ENCODE assay signal across 14 cellular contexts in the genomic region with DNA sequence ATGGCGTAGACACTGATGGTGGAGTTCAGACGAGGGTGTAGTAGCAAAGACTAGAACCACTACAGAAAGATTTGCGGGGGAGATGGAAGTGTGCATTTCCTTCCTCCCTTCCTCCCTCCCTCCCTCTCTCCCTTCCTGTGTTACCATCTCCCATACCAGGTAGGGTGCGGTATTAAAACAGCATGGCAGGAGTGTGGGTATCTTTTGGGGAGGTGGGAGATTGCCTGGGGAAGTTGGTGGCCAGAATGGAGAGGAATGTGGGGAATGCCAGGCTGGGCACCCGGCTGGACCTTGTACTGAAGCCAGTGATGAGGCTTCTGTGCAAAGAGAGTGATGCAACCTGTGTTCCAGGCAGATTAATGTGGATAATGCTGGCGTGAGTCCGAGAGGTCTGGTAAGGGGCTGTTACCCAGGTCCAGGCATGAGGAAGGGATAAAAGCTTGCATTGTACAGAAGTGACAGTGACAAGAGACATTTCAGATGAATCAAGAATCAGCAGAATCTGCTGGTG. TPM values are rescaled to one million over a fixed set of nuclear protein-coding genes. Genes with fewer than 3 reads are reported as not detected.
DNase-seq lines count a peak whose midpoint lies in the region; ATAC-seq and TF ChIP-seq lines count a peak whose summit lies in the region.
"Had no signal": no experiment of that assay in that cellular context is flagged by ENCODE, and none has a peak within 500 bp of the region (broad histone marks: within the 10 kb centered on the region; RNA-seq: fewer than 3 reads in every experiment).

No MANE protein-coding gene starts in this region.

- TF ChIP-seq POLR2A in spleen (IDR thresholded peaks at IDR 0.05), result no peak

- H3K4me3 ChIP-seq in OCI-LY7 (ENCODE audit: low read depth, low read length, poor library complexity, severe bottlenecking) (no peak overlapping the region), epithelial cell of proximal tubule (ENCODE audit: low read depth, low read length) (no peak overlapping the region), spleen (peak overlapping the region in 1 of 8 donors; percentile 42)
- H3K4me3 ChIP-seq: psoas muscle, testis had no signal

- peaks cover 12% of the 10 kb centered on the region for H3K9me3 Mint-ChIP-seq in activated CD4-positive, alpha-beta T cell treated with anti-CD3 and anti-CD28 coated beads, Interleukin-2, amount 10 ng/mL, durations not matched to agents 7 days and 5 days

- H3K79me2 ChIP-seq in OCI-LY7 (ENCODE audit: insufficient read depth, low read depth, low read length), result no peaks in the 10 kb centered on the region

- peaks cover 9% of the 10 kb centered on the region for H3K36me3 Mint-ChIP-seq in activated CD4-positive, alpha-beta T cell treated with anti-CD3 and anti-CD28 coated beads, Interleukin-2, amount 10 ng/mL, durations not matched to agents 7 days and 5 days (ENCODE audit: low read depth)

- H3K9me3 ChIP-seq in OCI-LY7 (ENCODE audit: low read length), result no peaks in the 10 kb centered on the region
- no peaks in the 10 kb centered on the region for H3K9me3 ChIP-seq in spleen
- H3K9me3 ChIP-seq: psoas muscle, testis had no signal

- TF ChIP-seq CTCF in OCI-LY7 (conservative IDR thresholded peaks at IDR 0.05; ENCODE audit: low read length), result no peak
- TF ChIP-seq CTCF in epithelial cell of proximal tubule (conservative IDR thresholded peaks at IDR 0.05; ENCODE audit: low read depth, low read length), result no peak
- TF ChIP-seq CTCF in spleen (IDR thresholded peaks at IDR 0.05 in 8 of 11, conservative IDR thresholded peaks at IDR 0.05 in 3 of 11), result no peak

- H3K4me1 Mint-ChIP-seq in activated CD4-positive, alpha-beta T cell treated with anti-CD3 and anti-CD28 coated beads, Interleukin-2, amount 10 ng/mL, durations not matched to agents 7 days and 5 days, result peaks cover 74% of the 10 kb centered on the region

- H3K4me3 Mint-ChIP-seq in activated CD4-positive, alpha-beta T cell treated with anti-CD3 and anti-CD28 coated beads, Interleukin-2, amount 10 ng/mL, durations not matched to agents 7 days and 5 days, result peak overlapping the region; percentile 56

- no peaks in the 10 kb centered on the region for H3K27me3 ChIP-seq in spleen (replicated peaks in 1 of 7)
- H3K27me3 ChIP-seq: testis had no signal

- H3K4me1 ChIP-seq in OCI-LY7 (ENCODE audit: insufficient read depth, low read length, poor library complexity, severe bottlenecking), result peaks cover 13% of the 10 kb centered on the region
- peaks cover 16 to 43% (median 35%) of the 10 kb centered on the region in 6 donors for H3K4me1 ChIP-seq in spleen
- H3K4me1 ChIP-seq: psoas muscle, testis had no signal

- peaks cover 2% of the 10 kb centered on the region for H3K27me3 Mint-ChIP-seq in activated CD4-positive, alpha-beta T cell treated with anti-CD3 and anti-CD28 coated beads, Interleukin-2, amount 10 ng/mL, durations not matched to agents 7 days and 5 days

- POLR2A ChIA-PET in activated CD4-positive, alpha-beta T cell treated with anti-CD3 and anti-CD28 coated beads, Interleukin-2, amount 10 ng/mL, durations not matched to agents 7 days and 5 days (lab: Charles Lee), result no interaction called here
- POLR2A ChIA-PET in OCI-LY7 (lab: Charles Lee), result interaction anchor here (0.5 kb wide), 2 partner anchors 53 to 194 kb away, joined by 3 read pairs; no protein-coding TSS in a partner anchor

- H4K20me1 ChIP-seq in OCI-LY7 (ENCODE audit: insufficient read depth, low read length), result no peaks in the 10 kb centered on the region

- intact Hi-C loops in OCI-LY7 (cut with micrococcal nuclease; ENCODE audit: unreplicated experiment), result no loop called here
- intact Hi-C loops in spleen (cut with DNase I; ENCODE audit: low total_unique reads), result no loop called here

- no peaks in the 10 kb centered on the region for H3K9me2 ChIP-seq in OCI-LY7 (ENCODE audit: insufficient read depth, low read length)

- H2AFZ ChIP-seq in OCI-LY7 (ENCODE audit: low read length), result 0 out of 2 replicates have a peak overlapping the region, but pooled peaks have one; percentile 89

- ATAC-seq in GM21528 (IDR thresholded peaks at IDR 0.05; ENCODE audit: low FRiP score, unreplicated experiment), result no peak
- ATAC-seq: psoas muscle had no signal

- DNase-seq in activated CD4-positive, alpha-beta T cell treated with anti-CD3 and anti-CD28 coated beads, Interleukin-2, amount 10 ng/mL, durations not matched to agents 7 days and 5 days, result peak; percentile 16
- DNase-seq in activated CD4-positive, alpha-beta T cell treated with anti-CD3 and anti-CD28 coated beads for 1 hour, result no peak
- DNase-seq in OCI-LY7 (ENCODE audit: low spot score), result no peak
- DNase-seq in epithelial cell of proximal tubule (ENCODE audit: low read depth), result peak; percentile 58
- no peak for DNase-seq in spleen
- no peak for DNase-seq in OCI-M2 (lab: John Stamatoyannopoulos, UW; ENCODE audit: unreplicated experiment)
- no peak for DNase-seq in pons (ENCODE audit: low spot score)
- DNase-seq: activated CD4-positive, CD25-positive, alpha-beta regulatory T cell treated with anti-CD3 and anti-CD28 coated beads, Interleukin-2, amount 50 U/mL, for 72 hours; anterior cingulate cortex; left ventricle myocardium superior; NCI-H1105; psoas muscle; testis had no signal

- H3K27ac ChIP-seq in OCI-LY7 (ENCODE audit: low read depth, low read length, poor library complexity, severe bottlenecking) (no peak overlapping the region), spleen (peak overlapping the region in 7 of 8 donors; percentile 11 to 91 (median 84))
- H3K27ac ChIP-seq: psoas muscle, testis had no signal

- no peaks in the 10 kb centered on the region for H3K36me3 ChIP-seq in OCI-LY7 (ENCODE audit: insufficient read depth, low read length)
- H3K36me3 ChIP-seq in spleen, result no peaks in the 10 kb centered on the region

- 24 to 37% (median 36%) methylated on average over 7 of the region's 7 CpGs for WGBS in spleen, 5 donors

- CTCF ChIA-PET in activated CD4-positive, alpha-beta T cell treated with anti-CD3 and anti-CD28 coated beads, Interleukin-2, amount 10 ng/mL, durations not matched to agents 7 days and 5 days (lab: Charles Lee), result interaction anchor here (0.6 to 2.7 kb wide), 5 partner anchors 11 to 39 kb away, joined by 3 to 11 read pairs (median 4); no protein-coding TSS in a partner anchor
- CTCF ChIA-PET in OCI-LY7 (lab: Charles Lee; ENCODE audit: unreplicated experiment), result no interaction called here

- H3K4me2 ChIP-seq in OCI-LY7 (ENCODE audit: low read length), result no peak overlapping the region

- no TSS peak for BruUV-seq in OCI-LY7 (replicated peaks; lab: Mats Ljungman, UMichigan)

- peak overlapping the region; percentile 93 for H3K27ac Mint-ChIP-seq in activated CD4-positive, alpha-beta T cell treated with anti-CD3 and anti-CD28 coated beads, Interleukin-2, amount 10 ng/mL, durations not matched to agents 7 days and 5 days

RNA-seq across cellular contexts. Expression of a gene that starts 30.3 kb away (rescaled TPM):
- total RNA-seq in activated CD4-positive, alpha-beta T cell treated with anti-CD3 and anti-CD28 coated beads, Interleukin-2, amount 10 ng/mL, durations not matched to agents 7 days and 5 days, result 10 to 100 TPM; 59.9 to 63.9 TPM
- 26.8 and 28.0 TPM in 2 replicates for total RNA-seq in OCI-LY7 (2014; rRNA removed; shearing (Covaris generic))
- total RNA-seq in OCI-LY7 (2022) (36.0 and 37.7 TPM in 2 replicates), epithelial cell of proximal tubule (31.1 and 31.2 TPM in 2 replicates), spleen (10 to 100 TPM; 48.3 to 82.5 (median 72.4) TPM)
- polyA plus RNA-seq in spleen, result 10 to 100 TPM; 34.9 to 56.0 (median 37.3) TPM

Comparison
In these comparisons a context has a peak if more than half of its experiments do, and no peak if none do; other contexts are left out.
1. DNase-seq: peak in activated CD4-positive, alpha-beta T cell treated with anti-CD3 and anti-CD28 coated beads, Interleukin-2, amount 10 ng/mL, durations not matched to agents 7 days and 5 days (single experiment) and epithelial cell of proximal tubule (single experiment); none in activated CD4-positive, alpha-beta T cell treated with anti-CD3 and anti-CD28 coated beads for 1 hour (single experiment), OCI-LY7 (single experiment), spleen (single experiment), OCI-M2 (single experiment) and pons (single experiment).